In genomic region chr12:19886805-19887105, GRCh38 we compare ENCODE assay signal across 20 cellular contexts.
DNase-seq lines count a peak whose midpoint lies in the region; ATAC-seq, FAIRE-seq and TF ChIP-seq lines count a peak whose summit lies in the region.
"Had no signal": no experiment of that assay in that cellular context is flagged by ENCODE, and none has a peak within 500 bp of the region (broad histone marks: within the 10 kb centered on the region; RNA-seq: fewer than 3 reads in every experiment).

No MANE protein-coding gene starts in this region.

- DNase-seq in IMR-90, result peak; percentile 21
- DNase-seq in astrocyte (ENCODE audit: low read depth), result peak; percentile 32
- peak; percentile 17 for DNase-seq in iris pigment epithelial cell (ENCODE audit: low read depth)
- DNase-seq in smooth muscle cell (lab: John Stamatoyannopoulos, UW; ENCODE audit: unreplicated experiment), result no peak
- DNase-seq in DMS 273 (lab: John Stamatoyannopoulos, UW; ENCODE audit: unreplicated experiment), result no peak
- no peak for DNase-seq in NK-92 treated with Interleukin-12 subunit alpha and Interleukin-12 subunit beta, amount 100 ng/mL, for 24 hours (lab: John Stamatoyannopoulos, UW)
- DNase-seq in activated CD4-positive, alpha-beta T cell treated with anti-CD3 and anti-CD28 coated beads for 4 hours, result no peak
- DNase-seq: ACHN; CD4-positive, alpha-beta memory T cell; DMS79 treated with DMSO at 0.1 percent for 48 hours; GDM1; GM23248; NCI-H1105; NCI-H1694 treated with DMSO at 0.1 percent for 48 hours; NCI-H774; Peyer's patch; Right ventricle myocardium superior had no signal

- no peak overlapping the region for H4K91ac ChIP-seq in IMR-90 (ENCODE audit: insufficient read depth, low read depth, low read length)

- H3K27ac Mint-ChIP-seq in astrocyte (ENCODE audit: unreplicated experiment), result no peak overlapping the region
- H3K27ac Mint-ChIP-seq: CD4-positive, alpha-beta memory T cell had no signal

- ATAC-seq in IMR-90 (ENCODE audit: low read depth) (peak; percentile 62), HG02840 (IDR thresholded peaks at IDR 0.05; ENCODE audit: low FRiP score, unreplicated experiment) (no peak)
- ATAC-seq: K562 had no signal

- no peak overlapping the region for H2AK9ac ChIP-seq in IMR-90 (replicated peaks; ENCODE audit: low read depth, low read length, poor library complexity)

- no peak overlapping the region for H2BK15ac ChIP-seq in IMR-90 (ENCODE audit: low read depth, low read length)

- no peaks in the 10 kb centered on the region for H3K4me1 Mint-ChIP-seq in astrocyte (ENCODE audit: low read depth, unreplicated experiment)
- H3K4me1 Mint-ChIP-seq: CD4-positive, alpha-beta memory T cell had no signal

- TF ChIP-seq RAD21 in IMR-90 (IDR thresholded peaks at IDR 0.05; ENCODE audit: low read length), result no peak

- H4K20me1 ChIP-seq in IMR-90 (ENCODE audit: insufficient read depth, low read length) (no peaks in the 10 kb centered on the region), astrocyte (ENCODE audit: insufficient read depth, low read length) (no peaks in the 10 kb centered on the region), smooth muscle cell (ENCODE audit: low read depth) (no peaks in the 10 kb centered on the region)

- CTCF ChIA-PET in IMR-90 (lab: Yijun Ruan, JAX), result no interaction called here

- H3K36me3 ChIP-seq in IMR-90 (ENCODE audit: control insufficient read depth, insufficient read depth, low read length), result no peaks in the 10 kb centered on the region
- H3K36me3 ChIP-seq in astrocyte (ENCODE audit: insufficient read depth, low read length), result no peaks in the 10 kb centered on the region
- no peaks in the 10 kb centered on the region for H3K36me3 ChIP-seq in smooth muscle cell (ENCODE audit: low read depth)
- H3K36me3 ChIP-seq: Peyer's patch had no signal

- no peak overlapping the region for H3K4me3 Mint-ChIP-seq in astrocyte (ENCODE audit: unreplicated experiment)
- H3K4me3 Mint-ChIP-seq: CD4-positive, alpha-beta memory T cell had no signal

- TF ChIP-seq CTCF in IMR-90 (conservative IDR thresholded peaks at IDR 0.05; ENCODE audit: low read depth, low read length) (no peak), astrocyte (IDR thresholded peaks at IDR 0.05; ENCODE audit: insufficient read depth, low read depth, low read length) (no peak), smooth muscle cell (IDR thresholded peaks at IDR 0.05; ENCODE audit: borderline replicate concordance, insufficient read depth, poor library complexity, severe bottlenecking) (no peak)

- no peak overlapping the region for H2BK120ac ChIP-seq in IMR-90 (ENCODE audit: low read depth, low read length)

- no peaks in the 10 kb centered on the region for H3K9me1 ChIP-seq in IMR-90 (ENCODE audit: insufficient read depth, low read length)

- H3K56ac ChIP-seq in IMR-90 (ENCODE audit: extremely low read depth, insufficient read depth, low read length), result no peak overlapping the region

- no peaks in the 10 kb centered on the region for H3K79me1 ChIP-seq in IMR-90 (ENCODE audit: low read depth in 1 of 2, low read length in 2 of 2)

- no peaks in the 10 kb centered on the region for H3K9me3 ChIP-seq in IMR-90 (ENCODE audit: control insufficient read depth, insufficient read depth, low read length)
- H3K9me3 ChIP-seq in astrocyte (ENCODE audit: insufficient read depth, low read depth, low read length), result no peaks in the 10 kb centered on the region
- no peaks in the 10 kb centered on the region for H3K9me3 ChIP-seq in smooth muscle cell (replicated peaks; ENCODE audit: low read depth)
- H3K9me3 ChIP-seq: Peyer's patch had no signal

- no peak overlapping the region for H3K9ac ChIP-seq in IMR-90 (ENCODE audit: low read depth, low read length)
- H3K9ac ChIP-seq in astrocyte (ENCODE audit: low read length), result no peak overlapping the region
- H3K9ac ChIP-seq in smooth muscle cell (ENCODE audit: low read depth), result no peak overlapping the region
- H3K9ac ChIP-seq: GM23248 had no signal

- no peak overlapping the region for H2BK5ac ChIP-seq in IMR-90 (ENCODE audit: low read depth, low read length, poor library complexity, severe bottlenecking)

- no peak overlapping the region for H4K8ac ChIP-seq in IMR-90 (ENCODE audit: low read depth in 2 of 2, low read length in 2 of 2)

- dilution Hi-C loops in IMR-90 (cut with HindIII; ENCODE audit: low sequenced_read_pairs, unreplicated experiment), result no loop called here

- no peak overlapping the region for H2AFZ ChIP-seq in IMR-90 (replicated peaks; ENCODE audit: low read length, poor library complexity)
- H2AFZ ChIP-seq in astrocyte (ENCODE audit: low read depth, low read length), result no peak overlapping the region
- H2AFZ ChIP-seq in smooth muscle cell (ENCODE audit: low read depth), result peak overlapping the region; percentile 26
- H2AFZ ChIP-seq: GM23248 had no signal

- H3K4me2 ChIP-seq in IMR-90 (ENCODE audit: low read depth, low read length) (no peak overlapping the region), astrocyte (ENCODE audit: low read length) (no peak overlapping the region), smooth muscle cell (no peak overlapping the region)

- H3K4me1 ChIP-seq in IMR-90 (ENCODE audit: control insufficient read depth, insufficient read depth, low read length) (peaks cover 5% of the 10 kb centered on the region; the same call in 1 of the 2 replicates), astrocyte (ENCODE audit: insufficient read depth, low read length) (no peaks in the 10 kb centered on the region), smooth muscle cell (ENCODE audit: low read depth) (no peaks in the 10 kb centered on the region)

- no peaks in the 10 kb centered on the region for H3K27me3 Mint-ChIP-seq in astrocyte (ENCODE audit: low read depth, unreplicated experiment)
- H3K27me3 Mint-ChIP-seq: CD4-positive, alpha-beta memory T cell had no signal

- H3K4me3 ChIP-seq in IMR-90 (ENCODE audit: insufficient read depth, low read depth, low read length) (no peak overlapping the region), astrocyte (ENCODE audit: insufficient read depth, low read depth, low read length) (no peak overlapping the region), smooth muscle cell (no peak overlapping the region)
- H3K4me3 ChIP-seq: GM23248, K562, Peyer's patch had no signal

- no peak overlapping the region for H2BK20ac ChIP-seq in IMR-90 (ENCODE audit: low read depth, low read length)

- no peak overlapping the region for H3K27ac ChIP-seq in IMR-90 (ENCODE audit: insufficient read depth, low read length)
- H3K27ac ChIP-seq in astrocyte (ENCODE audit: low read depth, low read length), result no peak overlapping the region
- H3K27ac ChIP-seq in smooth muscle cell (ENCODE audit: low read depth), result no peak overlapping the region
- H3K27ac ChIP-seq: GM23248 had no signal

- no peak overlapping the region for H3K4ac ChIP-seq in IMR-90 (ENCODE audit: low read depth, low read length)

- H3K9me3 Mint-ChIP-seq in astrocyte (ENCODE audit: unreplicated experiment), result peaks cover 2% of the 10 kb centered on the region

- no CpG with 5 or more reads among the region's 2 CpGs for WGBS in IMR-90 (ENCODE audit: extremely low coverage in 2 of 2, insufficient read length in 1 of 2), 2 experiments
- WGBS in smooth muscle cell (ENCODE audit: low lambda C conversion rate), result 22% methylated on average over 2 of the region's 2 CpGs

- POLR2A ChIA-PET in IMR-90 (lab: Charles Lee; ENCODE audit: unreplicated experiment), result no interaction called here

- H4K5ac ChIP-seq in IMR-90 (ENCODE audit: low read depth, low read length), result no peak overlapping the region

- no TSS peak for BruUV-seq in IMR-90 (replicated peaks; lab: Mats Ljungman, UMichigan)

- TF ChIP-seq POLR2A in IMR-90 (IDR thresholded peaks at IDR 0.05; ENCODE audit: low read depth, low read length), result no peak

- no peak overlapping the region for H3K14ac ChIP-seq in IMR-90 (replicated peaks; ENCODE audit: low read depth, low read length)

- H3K18ac ChIP-seq in IMR-90 (ENCODE audit: low read depth, low read length), result no peak overlapping the region

- intact Hi-C loops in IMR-90 (cut with micrococcal nuclease), result no loop called here

- FAIRE-seq in astrocyte (lab: Jason Lieb, UNC), result no peak
- FAIRE-seq: HTR-8/SVneo, K562 had no signal

- no peaks in the 10 kb centered on the region for H3K36me3 Mint-ChIP-seq in astrocyte (ENCODE audit: low read depth, unreplicated experiment)
- H3K36me3 Mint-ChIP-seq: CD4-positive, alpha-beta memory T cell had no signal

- no peaks in the 10 kb centered on the region for H3F3A ChIP-seq in smooth muscle cell (ENCODE audit: low read depth)

- no peaks in the 10 kb centered on the region for H3K79me2 ChIP-seq in astrocyte (ENCODE audit: insufficient read depth, low read length)
- H3K79me2 ChIP-seq in smooth muscle cell (ENCODE audit: low read depth), result no peaks in the 10 kb centered on the region

- H3K27me3 ChIP-seq in IMR-90 (ENCODE audit: control insufficient read depth, insufficient read depth, low read length), result no peaks in the 10 kb centered on the region
- no peaks in the 10 kb centered on the region for H3K27me3 ChIP-seq in astrocyte (ENCODE audit: insufficient read depth, low read length)
- H3K27me3 ChIP-seq in smooth muscle cell (ENCODE audit: low read depth), result no peaks in the 10 kb centered on the region
- H3K27me3 ChIP-seq: Peyer's patch had no signal

- no peak overlapping the region for H2AK5ac ChIP-seq in IMR-90 (ENCODE audit: low read depth, low read length)

- H3K23ac ChIP-seq in IMR-90 (ENCODE audit: low read depth, low read length), result no peak overlapping the region

- in situ Hi-C loops in IMR-90 (cut with MboI; ENCODE audit: low sequenced_read_pairs), result no loop called here

TF ChIP-seq in IMR-90, 13 proteins besides CTCF, POLR2A, EP300 and RAD21:
- TF ChIP-seq MAFK (IDR thresholded peaks at IDR 0.05; ENCODE audit: low read depth, low read length) (peak; percentile 40; the same call in 1 of the 2 replicates), MAZ (IDR thresholded peaks at IDR 0.05; ENCODE audit: borderline replicate concordance, low read depth, low read length) (no peak)

Comparison
In these comparisons a context has a peak if more than half of its experiments do, and no peak if none do; other contexts are left out.
1. DNase-seq: peak in IMR-90 (single experiment), astrocyte (single experiment) and iris pigment epithelial cell (single experiment); none in smooth muscle cell (single experiment), DMS 273 (single experiment), NK-92 treated with Interleukin-12 subunit alpha and Interleukin-12 subunit beta, amount 100 ng/mL, for 24 hours (single experiment) and activated CD4-positive, alpha-beta T cell treated with anti-CD3 and anti-CD28 coated beads for 4 hours (0 of 2).